In the genomic region with DNA sequence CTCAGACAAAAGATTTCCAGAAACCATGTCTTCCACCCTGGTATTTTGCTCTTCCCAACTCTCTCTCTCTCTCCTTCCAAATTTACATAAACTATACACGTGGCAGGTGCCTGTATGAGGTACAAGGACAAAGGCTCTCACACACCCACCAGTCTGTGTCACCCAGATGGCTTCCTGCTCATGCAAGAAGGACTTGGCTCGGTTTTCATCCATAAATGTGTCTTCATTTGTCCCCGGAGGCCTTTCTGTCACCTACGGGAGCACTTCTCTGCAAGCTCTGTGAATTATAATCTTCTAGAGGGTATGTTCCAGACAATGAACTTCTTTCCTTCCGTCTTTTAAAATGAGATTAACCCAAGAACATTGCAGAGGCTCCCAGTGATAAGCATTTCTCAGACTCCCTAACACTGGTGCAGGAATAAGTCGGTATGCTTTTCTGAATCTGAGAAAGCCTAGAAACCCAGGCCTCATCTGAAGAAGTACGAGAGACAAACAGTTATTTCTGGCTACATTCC, we compare ENCODE assay signal across 21 cellular contexts.
"Had no signal": no experiment of that assay in that cellular context is flagged by ENCODE, and none has a peak within 500 bp of the region (broad histone marks: within the 10 kb centered on the region; RNA-seq: fewer than 3 reads in every experiment).

No MANE protein-coding gene starts in this region.

- ATAC-seq: left cardiac atrium; left lung; natural killer cell; sciatic nerve; stimulated activated naive B cell treated with anti-CD40 and anti-IgM and Interleukin-4, amounts not matched to agents 10 μg/mL and 1 μg/mL and 100 μg/mL, for 72 hours; stimulated activated naive CD8-positive, alpha-beta T cell treated with anti-CD3 and anti-CD28 coated beads, Interleukin-15, Interleukin-2, amounts not matched to agents 100 U/mL and 50 U/mL, for 24 hours had no signal

- DNase-seq: hippocampal formation; kidney glomerular epithelial cell; left cardiac atrium; left lung; mesendoderm; naive B cell; natural killer cell; nephron progenitor cell; occipital lobe; stimulated activated CD4-positive, alpha-beta T cell treated with anti-CD3 and anti-CD28 coated beads, Interleukin-12 subunit alpha, Interleukin-12 subunit beta, amount 100 ng/mL, for 4 hours; stimulated activated CD4-positive, alpha-beta T cell treated with anti-CD3 and anti-CD28 coated beads, Interleukin-15, amount 100 ng/mL, for 24 hours; stimulated activated CD4-positive, alpha-beta T cell treated with anti-CD3 and anti-CD28 coated beads, Interleukin-2, amount 100 ng/mL, for 24 hours; stimulated activated CD4-positive, alpha-beta T cell treated with anti-CD3 and anti-CD28 coated beads, Interleukin-4, amount 100 ng/mL, for 1 hour; stimulated activated naive B cell treated with anti-CD40 and anti-IgM and Interleukin-4, amounts not matched to agents 10 μg/mL and 1 μg/mL and 100 μg/mL, for 72 hours; stimulated activated naive CD8-positive, alpha-beta T cell treated with anti-CD3 and anti-CD28 coated beads, Interleukin-15, Interleukin-2, amounts not matched to agents 100 U/mL and 50 U/mL, for 24 hours; stomach; testis; thyroid gland; transverse colon; upper lobe of left lung had no signal
